In the genomic region with DNA sequence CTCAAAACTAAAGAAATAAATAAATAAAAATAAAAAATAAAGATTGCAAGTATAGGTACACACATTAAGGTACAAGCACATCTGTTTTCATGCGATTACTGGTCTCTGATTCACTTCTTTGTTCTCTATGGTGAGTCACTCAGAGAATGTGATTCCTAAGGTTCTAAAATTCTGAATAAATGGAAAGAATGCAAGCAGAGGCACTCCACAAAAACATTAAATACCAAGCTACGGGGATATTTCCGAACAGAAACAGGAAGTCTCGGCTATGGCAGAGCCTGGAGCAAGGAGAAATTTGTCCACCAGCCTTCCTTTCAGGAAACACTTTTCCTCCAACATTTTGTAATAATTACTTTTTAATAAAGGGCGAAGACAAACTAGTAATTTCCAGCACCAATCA, we compare ENCODE assay signal across 8 cellular contexts. TPM values are rescaled to one million over a fixed set of nuclear protein-coding genes. Genes with fewer than 3 reads are reported as not detected.
DNase-seq lines count a peak whose midpoint lies in the region; ATAC-seq, FAIRE-seq and TF ChIP-seq lines count a peak whose summit lies in the region.

No MANE protein-coding gene starts in this region.

- no peaks in the 10 kb centered on the region for H3K27me3 ChIP-seq in ACC112 (ENCODE audit: insufficient read depth, low read length)
- no peaks in the 10 kb centered on the region for H3K27me3 ChIP-seq in HCT116 (ENCODE audit: insufficient read depth, low read length)
- H3K27me3 ChIP-seq in testis, result no peaks in the 10 kb centered on the region

- H2AFZ ChIP-seq in ACC112 (ENCODE audit: low read length, unreplicated experiment), result peak overlapping the region; percentile 95
- H2AFZ ChIP-seq in HCT116 (ENCODE audit: low read depth, low read length, poor library complexity, severe bottlenecking), result no peak overlapping the region

- H3K4me3 Mint-ChIP-seq in activated naive CD8-positive, alpha-beta T cell treated with anti-CD3 and anti-CD28 coated beads, Interleukin-2, amount 50 U/mL, for 24 hours, result peak overlapping the region; percentile 89

- ATAC-seq in HCT116, result no peak
- no peak for ATAC-seq in activated naive CD8-positive, alpha-beta T cell treated with anti-CD3 and anti-CD28 coated beads, Interleukin-2, amount 50 U/mL, for 24 hours
- no peak for ATAC-seq in GM21619 (IDR thresholded peaks at IDR 0.05; ENCODE audit: unreplicated experiment)

- DNase-seq in HCT116 (ENCODE audit: low read depth, low spot score), result no peak
- DNase-seq in activated naive CD8-positive, alpha-beta T cell treated with anti-CD3 and anti-CD28 coated beads, Interleukin-2, amount 50 U/mL, for 24 hours, result no peak
- DNase-seq in kidney, result no peak
- DNase-seq in testis, result no peak
- no peak for DNase-seq in KBM-7
- DNase-seq in NCI-H774 (lab: John Stamatoyannopoulos, UW), result no peak

- FAIRE-seq in kidney (lab: Jason Lieb, UNC), result no peak

- H3K4me1 Mint-ChIP-seq in activated naive CD8-positive, alpha-beta T cell treated with anti-CD3 and anti-CD28 coated beads, Interleukin-2, amount 50 U/mL, for 24 hours, result peaks cover 79% of the 10 kb centered on the region

- BruUV-seq in HCT116 (replicated peaks; lab: Mats Ljungman, UMichigan), result no TSS peak

- no peak for TF ChIP-seq RAD21 in HCT116 (IDR thresholded peaks at IDR 0.05; ENCODE audit: low read depth)

- in situ Hi-C loops in KBM-7 (cut with MboI; ENCODE audit: low pct_unique_long_range_greater_than_20kb, low sequenced_read_pairs), result no loop called here

- peak overlapping the region; percentile 92 for H3K27ac Mint-ChIP-seq in activated naive CD8-positive, alpha-beta T cell treated with anti-CD3 and anti-CD28 coated beads, Interleukin-2, amount 50 U/mL, for 24 hours

- intact Hi-C loops in HCT116 (cut with micrococcal nuclease) (loop anchor here (5.0 kb wide), 1 partner anchor 204 kb away; a partner anchor contains a TSS), kidney (cut with DNase I) (no loop called here), testis (cut with DNase I; ENCODE audit: low total_unique reads) (no loop called here)

- no peaks in the 10 kb centered on the region; the same call in 1 of the 2 replicates for H4K20me1 ChIP-seq in HCT116 (ENCODE audit: insufficient read depth)

- CTCF ChIA-PET in HCT116 (lab: Charles Lee), result interaction anchor here (0.9 kb wide), 1 partner anchor 23 kb away, joined by 3 read pairs; no protein-coding TSS in a partner anchor

- H3K4me2 ChIP-seq in HCT116 (ENCODE audit: low read length), result peak overlapping the region; percentile 72

- H3K4me3 ChIP-seq in ACC112 (ENCODE audit: low read depth, low read length) (peak overlapping the region; percentile 95), HCT116 (replicated peaks in 1 of 2; ENCODE audit: low read depth in 1 of 2, low read length in 2 of 2) (peak overlapping the region; percentile 69 to 87), kidney (ENCODE audit: low read length in 2 of 2) (peak overlapping the region; percentile 65 to 67), testis (peak overlapping the region; percentile 82 to 87)

- H3K79me2 ChIP-seq in ACC112 (ENCODE audit: control insufficient read depth, insufficient read depth, low read length, unreplicated experiment) (peaks cover 51% of the 10 kb centered on the region), HCT116 (ENCODE audit: insufficient read depth, low read length) (peaks cover 41% of the 10 kb centered on the region)

- TF ChIP-seq CTCF in HCT116 (IDR thresholded peaks at IDR 0.05 in 2 of 3, conservative IDR thresholded peaks at IDR 0.05 in 1 of 3; ENCODE audit: borderline replicate concordance in 1 of 3, insufficient read depth in 1 of 3, low read depth in 2 of 3, low read length in 2 of 3) (no peak), kidney (IDR thresholded peaks at IDR 0.05; ENCODE audit: borderline replicate concordance, extremely low read depth, insufficient read depth) (no peak), testis (IDR thresholded peaks at IDR 0.05) (no peak)

- no peaks in the 10 kb centered on the region for H3K27me3 Mint-ChIP-seq in activated naive CD8-positive, alpha-beta T cell treated with anti-CD3 and anti-CD28 coated beads, Interleukin-2, amount 50 U/mL, for 24 hours

- RAD21 ChIA-PET in HCT116 (lab: Charles Lee; ENCODE audit: low non-redundant PET in 1 of 2, low total read pairs in 2 of 2, uncharacterized antibody in 2 of 2, unreplicated experiment in 2 of 2), result no interaction called here

- H3K27ac ChIP-seq in ACC112 (ENCODE audit: low read depth, low read length) (peak overlapping the region; percentile 89), HCT116 (ENCODE audit: low read depth, low read length) (peak overlapping the region; percentile 65; the same call in 1 of the 2 replicates), kidney (ENCODE audit: low read depth in 2 of 2, low read length in 2 of 2) (peak overlapping the region; percentile 85), testis (peak overlapping the region; percentile 89 to 90)

- POLR2A ChIA-PET in HCT116 (lab: Charles Lee), result no interaction called here

- no peaks in the 10 kb centered on the region for H3K9me3 Mint-ChIP-seq in activated naive CD8-positive, alpha-beta T cell treated with anti-CD3 and anti-CD28 coated beads, Interleukin-2, amount 50 U/mL, for 24 hours

- TF ChIP-seq POLR2A in HCT116 (IDR thresholded peaks at IDR 0.05; ENCODE audit: borderline replicate concordance, extremely low read depth, insufficient read depth, insufficient read length) (no peak), testis (IDR thresholded peaks at IDR 0.05) (no peak)

- H3K9ac ChIP-seq in HCT116 (ENCODE audit: low read length), result peak overlapping the region; percentile 74
- peak overlapping the region in 1 of 2 donors; percentile 62 for H3K9ac ChIP-seq in kidney (ENCODE audit: low read length in 2 of 2)

- H3K36me3 ChIP-seq in ACC112 (ENCODE audit: insufficient read depth, low read length) (no peaks in the 10 kb centered on the region), HCT116 (ENCODE audit: control insufficient read depth in 1 of 2, insufficient read depth in 2 of 2, low read length in 2 of 2) (no peaks in the 10 kb centered on the region), kidney (ENCODE audit: control insufficient read depth in 1 of 2, insufficient read depth in 2 of 2, low read length in 2 of 2) (no peaks in the 10 kb centered on the region), testis (ENCODE audit: low read depth, missing control alignments) (no peaks in the 10 kb centered on the region)

- no peaks in the 10 kb centered on the region for H3K9me2 ChIP-seq in HCT116 (ENCODE audit: insufficient read depth)

- 18 to 25% methylated on average over 5 of the region's 5 CpGs for WGBS in testis, 2 donors

- H3K4me1 ChIP-seq in ACC112 (ENCODE audit: control insufficient read depth, insufficient read depth, low read length, unreplicated experiment) (peaks cover 39% of the 10 kb centered on the region), HCT116 (ENCODE audit: control insufficient read depth in 1 of 2, insufficient read depth in 2 of 2, low read length in 2 of 2) (peaks cover 25 to 44% of the 10 kb centered on the region in 2 experiments), kidney (ENCODE audit: control insufficient read depth in 1 of 2, insufficient read depth in 1 of 2, low read depth in 1 of 2, low read length in 2 of 2) (peaks cover 32 to 36% of the 10 kb centered on the region in 2 donors), testis (peaks cover 27% of the 10 kb centered on the region)

- H3K9me3 ChIP-seq in HCT116 (ENCODE audit: control insufficient read depth in 1 of 2, insufficient read depth in 1 of 2, low read depth in 1 of 2, low read length in 2 of 2) (no peaks in the 10 kb centered on the region), kidney (ENCODE audit: control insufficient read depth in 1 of 2, low read length in 2 of 2) (no peaks in the 10 kb centered on the region), testis (no peaks in the 10 kb centered on the region)

- H3K36me3 Mint-ChIP-seq in activated naive CD8-positive, alpha-beta T cell treated with anti-CD3 and anti-CD28 coated beads, Interleukin-2, amount 50 U/mL, for 24 hours (ENCODE audit: low read depth), result peaks cover 9% of the 10 kb centered on the region

TF ChIP-seq in HCT116, 20 proteins besides CTCF, POLR2A, EP300 and RAD21:
- TF ChIP-seq EZH2 (IDR thresholded peaks at IDR 0.05) (no peak), FOSL1 (IDR thresholded peaks at IDR 0.05; ENCODE audit: low read depth) (peak; percentile 57)

RNA-seq across cellular contexts. Expression of a gene that starts 1.4 kb away (rescaled TPM):
- 30.3 TPM for total RNA-seq in HCT116 (2021; ENCODE audit: unreplicated experiment)
- 16.6 and 21.3 TPM in 2 replicates for polyA plus RNA-seq in HCT116 (2012)
- total RNA-seq in kidney, result 98.7 TPM
- polyA plus RNA-seq in kidney (ENCODE audit: insufficient read depth, low read depth, low replicate concordance), result 47.3 TPM
- 10 to 100 TPM; 25.0 to 26.6 TPM for total RNA-seq in testis
- polyA plus RNA-seq in testis (ENCODE audit: insufficient read depth, low read depth, low replicate concordance), result 29.3 TPM
